In genomic region chr6:16426241-16426640, GRCh38 we compare ENCODE assay signal across 29 cellular contexts.
A peak's percentile ranks its signal among the peaks of the same experiment; 100 is the strongest.
DNase-seq lines count a peak whose midpoint lies in the region; ATAC-seq, FAIRE-seq and TF ChIP-seq lines count a peak whose summit lies in the region.
"Had no signal": no experiment of that assay in that cellular context is flagged by ENCODE, and none has a peak within 500 bp of the region (broad histone marks: within the 10 kb centered on the region; RNA-seq: fewer than 3 reads in every experiment).

No MANE protein-coding gene starts in this region.

- H3K4me1 Mint-ChIP-seq in CD4-positive, alpha-beta memory T cell: peaks cover 31 to 65% (median 52%) of the 10 kb centered on the region in 4 donors
- H3K4me1 Mint-ChIP-seq in Caco-2 (ENCODE audit: low read depth, unreplicated experiment) (peaks cover 15% of the 10 kb centered on the region), glutamatergic neuron (ENCODE audit: low read depth, unreplicated experiment) (peaks cover 3% of the 10 kb centered on the region)
- peaks cover 40% of the 10 kb centered on the region for H3K4me1 Mint-ChIP-seq in activated CD4-positive, alpha-beta memory T cell treated with anti-CD3 and anti-CD28 coated beads, Interleukin-2, amount 10 ng/mL, durations not matched to agents 7 days and 5 days
- H3K4me1 Mint-ChIP-seq: neural crest cell had no signal

- no peaks in the 10 kb centered on the region for H3K9me3 Mint-ChIP-seq in CD4-positive, alpha-beta memory T cell
- no peaks in the 10 kb centered on the region for H3K9me3 Mint-ChIP-seq in Caco-2 (ENCODE audit: unreplicated experiment)
- no peaks in the 10 kb centered on the region for H3K9me3 Mint-ChIP-seq in activated CD4-positive, alpha-beta memory T cell treated with anti-CD3 and anti-CD28 coated beads, Interleukin-2, amount 10 ng/mL, durations not matched to agents 7 days and 5 days
- no peaks in the 10 kb centered on the region for H3K9me3 Mint-ChIP-seq in glutamatergic neuron (ENCODE audit: unreplicated experiment)
- H3K9me3 Mint-ChIP-seq: activated naive CD4-positive, alpha-beta T cell treated with anti-CD3 and anti-CD28 coated beads for 36 hours; neural crest cell had no signal

- peak overlapping the region in 6 of 7 donors; percentile 33 to 85 (median 72) for H3K27ac Mint-ChIP-seq in CD4-positive, alpha-beta memory T cell
- peak overlapping the region; percentile 17 for H3K27ac Mint-ChIP-seq in Caco-2 (ENCODE audit: unreplicated experiment)
- peak overlapping the region; percentile 12 for H3K27ac Mint-ChIP-seq in activated CD4-positive, alpha-beta memory T cell treated with anti-CD3 and anti-CD28 coated beads, Interleukin-2, amount 10 ng/mL, durations not matched to agents 7 days and 5 days
- H3K27ac Mint-ChIP-seq in glutamatergic neuron (ENCODE audit: unreplicated experiment): peak overlapping the region; percentile 39
- H3K27ac Mint-ChIP-seq: activated naive CD4-positive, alpha-beta T cell treated with anti-CD3 and anti-CD28 coated beads for 36 hours had no signal

- POLR2A ChIA-PET in CD4-positive, alpha-beta memory T cell (lab: Charles Lee; ENCODE audit: partially characterized antibody): no interaction called here
- POLR2A ChIA-PET in Caco-2 (lab: Charles Lee): no interaction called here
- POLR2A ChIA-PET in activated CD4-positive, alpha-beta memory T cell treated with anti-CD3 and anti-CD28 coated beads, Interleukin-2, amount 10 ng/mL, durations not matched to agents 7 days and 5 days (lab: Charles Lee): interaction anchor here (0.9 to 3.1 kb wide), 2 partner anchors 10 to 335 kb away, joined by 4 to 18 read pairs; partner anchors contain the start of gene ATXN1

- no peak overlapping the region for H3K4me3 Mint-ChIP-seq in CD4-positive, alpha-beta memory T cell
- H3K4me3 Mint-ChIP-seq in Caco-2 (ENCODE audit: unreplicated experiment): no peak overlapping the region
- H3K4me3 Mint-ChIP-seq in activated CD4-positive, alpha-beta memory T cell treated with anti-CD3 and anti-CD28 coated beads, Interleukin-2, amount 10 ng/mL, durations not matched to agents 7 days and 5 days: no peak overlapping the region
- no peak overlapping the region for H3K4me3 Mint-ChIP-seq in glutamatergic neuron (ENCODE audit: unreplicated experiment)
- H3K4me3 Mint-ChIP-seq: activated naive CD4-positive, alpha-beta T cell treated with anti-CD3 and anti-CD28 coated beads for 36 hours; neural crest cell had no signal

- peaks cover 29% of the 10 kb centered on the region for H3K4me1 ChIP-seq in CD4-positive, alpha-beta memory T cell (ENCODE audit: insufficient read depth, low read length)
- H3K4me1 ChIP-seq in Caco-2: peaks cover 15% of the 10 kb centered on the region

- no TSS peak for BruUV-seq in Caco-2 (replicated peaks; lab: Mats Ljungman, UMichigan)

- no peak overlapping the region for H3K27ac ChIP-seq in CD4-positive, alpha-beta memory T cell (ENCODE audit: low read depth, low read length)
- H3K27ac ChIP-seq: BLaER1, ovary, transverse colon had no signal

- CTCF ChIA-PET in CD4-positive, alpha-beta memory T cell (lab: Charles Lee; ENCODE audit: partially characterized antibody): no interaction called here
- CTCF ChIA-PET in Caco-2 (lab: Charles Lee): no interaction called here
- CTCF ChIA-PET in activated CD4-positive, alpha-beta memory T cell treated with anti-CD3 and anti-CD28 coated beads, Interleukin-2, amount 10 ng/mL, durations not matched to agents 7 days and 5 days (lab: Charles Lee): interaction anchor here (1.1 kb wide), 1 partner anchor 17 kb away, joined by 5 read pairs; no protein-coding TSS in a partner anchor

- DNase-seq in CD4-positive, alpha-beta memory T cell: no peak
- DNase-seq in Caco-2 (no peak), glutamatergic neuron (no peak), urothelium cell line (ENCODE audit: low spot score) (no peak), DMS114 treated with DMSO at 0.1 percent for 48 hours (lab: John Stamatoyannopoulos, UW; ENCODE audit: unreplicated experiment) (no peak)
- DNase-seq in activated CD4-positive, alpha-beta memory T cell treated with anti-CD3 and anti-CD28 coated beads, Interleukin-2, amount 10 ng/mL, durations not matched to agents 7 days and 5 days: no peak
- DNase-seq: activated CD4-positive, CD25-positive, alpha-beta regulatory T cell treated with anti-CD3 and anti-CD28 coated beads, Interleukin-2, amount 50 U/mL, for 72 hours; activated naive CD4-positive, alpha-beta T cell treated with anti-CD3 and anti-CD28 coated beads for 36 hours; activated T-cell treated with anti-CD3 and anti-CD28 coated beads, Interleukin-2, amount 50 U/mL, for 48 hours; anterior cingulate cortex; cortex of kidney; DND-41; Karpas-422; NCI-H2081 treated with DMSO at 0.1 percent for 48 hours; NCI-H226; NCI-H748 treated with DMSO at 0.1 percent for 48 hours; ovary; SHP77 treated with DMSO at 0.1 percent for 48 hours; stimulated activated CD4-positive, alpha-beta T cell treated with anti-CD3 and anti-CD28 coated beads, Interleukin-15, amount 100 ng/mL, for 24 hours; stimulated activated CD4-positive, alpha-beta T cell treated with anti-CD3 and anti-CD28 coated beads, Interleukin-4, amount 100 ng/mL, for 4 hours; transverse colon had no signal

- intact Hi-C loops in CD4-positive, alpha-beta memory T cell (cut with micrococcal nuclease): no loop called here
- intact Hi-C loops in Caco-2 (cut with micrococcal nuclease; ENCODE audit: unreplicated experiment): no loop called here

- H3K36me3 Mint-ChIP-seq in CD4-positive, alpha-beta memory T cell: peaks cover 20 to 31% of the 10 kb centered on the region in 2 donors
- H3K36me3 Mint-ChIP-seq in Caco-2 (ENCODE audit: insufficient read depth, unreplicated experiment): peaks cover 10% of the 10 kb centered on the region
- peaks cover 48% of the 10 kb centered on the region for H3K36me3 Mint-ChIP-seq in activated CD4-positive, alpha-beta memory T cell treated with anti-CD3 and anti-CD28 coated beads, Interleukin-2, amount 10 ng/mL, durations not matched to agents 7 days and 5 days (ENCODE audit: low read depth)
- H3K36me3 Mint-ChIP-seq in glutamatergic neuron (ENCODE audit: unreplicated experiment): peaks cover 6% of the 10 kb centered on the region

- no peak for ATAC-seq in GM21381 (IDR thresholded peaks at IDR 0.05; ENCODE audit: unreplicated experiment)
- ATAC-seq: esophagus mucosa, left lobe of liver had no signal

- no peaks in the 10 kb centered on the region for H3K27me3 ChIP-seq in CD4-positive, alpha-beta memory T cell (ENCODE audit: insufficient read depth, low read length)
- no peaks in the 10 kb centered on the region for H3K27me3 ChIP-seq in Caco-2 (replicated peaks; ENCODE audit: control insufficient read depth, insufficient read depth, low read length)
- H3K27me3 ChIP-seq: BLaER1, ovary, transverse colon had no signal

- no peak overlapping the region for H3K4me3 ChIP-seq in CD4-positive, alpha-beta memory T cell (ENCODE audit: low read length in 2 of 2)
- H3K4me3 ChIP-seq in Caco-2 (ENCODE audit: low read depth, low read length): no peak overlapping the region
- H3K4me3 ChIP-seq: BLaER1, ovary, transverse colon had no signal

- H3K36me3 ChIP-seq in CD4-positive, alpha-beta memory T cell (ENCODE audit: insufficient read depth, low read length): no peaks in the 10 kb centered on the region
- no peaks in the 10 kb centered on the region for H3K36me3 ChIP-seq in Caco-2 (ENCODE audit: control insufficient read depth, insufficient read depth, low read length)
- H3K36me3 ChIP-seq: BLaER1, ovary, transverse colon had no signal

- TF ChIP-seq CTCF in Caco-2 (IDR thresholded peaks at IDR 0.05; ENCODE audit: insufficient read depth in 1 of 2, low read depth in 1 of 2, low read length in 1 of 2, severe bottlenecking in 1 of 2, unreplicated experiment in 1 of 2) (no peak), glutamatergic neuron (IDR thresholded peaks at IDR 0.05; ENCODE audit: partially characterized antibody, unreplicated experiment) (no peak)

- no peaks in the 10 kb centered on the region for H3K27me3 Mint-ChIP-seq in CD4-positive, alpha-beta memory T cell
- H3K27me3 Mint-ChIP-seq in Caco-2 (ENCODE audit: insufficient read depth, unreplicated experiment) (no peaks in the 10 kb centered on the region), glutamatergic neuron (ENCODE audit: unreplicated experiment) (no peaks in the 10 kb centered on the region)
- H3K27me3 Mint-ChIP-seq in activated CD4-positive, alpha-beta memory T cell treated with anti-CD3 and anti-CD28 coated beads, Interleukin-2, amount 10 ng/mL, durations not matched to agents 7 days and 5 days: no peaks in the 10 kb centered on the region

- no peaks in the 10 kb centered on the region for H3K9me3 ChIP-seq in CD4-positive, alpha-beta memory T cell (ENCODE audit: control insufficient read depth in 1 of 2, low read length in 2 of 2)
- no peaks in the 10 kb centered on the region for H3K9me3 ChIP-seq in Caco-2
- H3K9me3 ChIP-seq: BLaER1, ovary, transverse colon had no signal

- no peak for FAIRE-seq in urothelium cell line (lab: Jason Lieb, UNC)
- FAIRE-seq: H54, islet of Langerhans, RCC 7860 had no signal

Comparison
In these comparisons a context has a peak if more than half of its experiments do, and no peak if none do; other contexts are left out.
1. H3K27ac Mint-ChIP-seq: peak in every context shown above with its lines; median percentile 72 in CD4-positive, alpha-beta memory T cell; 39 in glutamatergic neuron; 17 in Caco-2; 12 in activated CD4-positive, alpha-beta memory T cell treated with anti-CD3 and anti-CD28 coated beads, Interleukin-2, amount 10 ng/mL, durations not matched to agents 7 days and 5 days.